In the genomic region with DNA sequence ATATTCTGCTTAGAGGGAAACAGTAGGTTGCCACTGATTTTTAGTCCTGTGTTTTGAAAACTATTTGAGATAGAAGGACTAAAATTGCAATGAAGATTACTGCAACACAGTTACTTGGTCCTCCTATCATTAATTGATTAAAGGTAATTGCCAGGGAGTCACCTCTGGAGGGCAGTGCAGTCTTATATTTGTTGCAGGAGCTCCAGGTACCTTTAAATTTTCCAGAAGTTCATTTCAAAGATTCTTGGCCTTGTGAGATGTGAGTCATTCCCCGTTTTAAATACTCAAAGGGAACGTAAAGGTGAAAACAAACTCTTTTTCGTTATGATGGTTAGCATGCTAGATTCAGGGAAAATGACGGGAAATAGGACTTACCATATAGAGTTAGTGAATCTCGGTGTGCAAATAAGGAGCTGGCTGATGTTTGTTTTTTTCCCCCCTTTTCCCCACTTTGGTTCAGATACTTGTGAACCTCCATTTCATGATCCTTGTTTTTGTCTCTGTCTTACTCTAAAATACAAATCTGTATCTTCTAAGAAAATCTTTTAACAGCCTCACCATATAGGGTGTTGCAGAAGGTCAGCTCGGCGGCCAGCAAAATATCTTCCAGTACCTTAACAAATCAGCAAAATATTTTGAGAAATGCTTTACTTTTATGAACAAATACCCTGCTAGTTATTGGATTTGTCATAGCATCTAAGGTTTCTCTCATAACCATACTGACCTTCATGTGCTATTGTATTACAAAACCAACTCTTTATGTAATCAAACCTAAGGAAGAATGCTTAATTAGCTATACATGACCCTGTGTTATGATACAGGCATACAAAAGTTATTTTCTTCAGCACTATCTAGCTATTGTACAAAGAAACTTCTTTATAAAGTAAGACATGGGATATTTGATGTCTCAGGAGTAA, we compare ENCODE assay signal across 1 cellular context.
TF ChIP-seq lines count a peak whose summit lies in the region.

No MANE protein-coding gene starts in this region.

TF ChIP-seq in K562, 482 proteins besides CTCF, POLR2A, EP300 and RAD21 (continued from another document):
- TF ChIP-seq, protein P1, sequence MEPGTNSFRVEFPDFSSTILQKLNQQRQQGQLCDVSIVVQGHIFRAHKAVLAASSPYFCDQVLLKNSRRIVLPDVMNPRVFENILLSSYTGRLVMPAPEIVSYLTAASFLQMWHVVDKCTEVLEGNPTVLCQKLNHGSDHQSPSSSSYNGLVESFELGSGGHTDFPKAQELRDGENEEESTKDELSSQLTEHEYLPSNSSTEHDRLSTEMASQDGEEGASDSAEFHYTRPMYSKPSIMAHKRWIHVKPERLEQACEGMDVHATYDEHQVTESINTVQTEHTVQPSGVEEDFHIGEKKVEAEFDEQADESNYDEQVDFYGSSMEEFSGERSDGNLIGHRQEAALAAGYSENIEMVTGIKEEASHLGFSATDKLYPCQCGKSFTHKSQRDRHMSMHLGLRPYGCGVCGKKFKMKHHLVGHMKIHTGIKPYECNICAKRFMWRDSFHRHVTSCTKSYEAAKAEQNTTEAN (CRISPR knock-in tag; IDR thresholded peaks at IDR 0.05), result no peak
- TF ChIP-seq, protein P2, sequence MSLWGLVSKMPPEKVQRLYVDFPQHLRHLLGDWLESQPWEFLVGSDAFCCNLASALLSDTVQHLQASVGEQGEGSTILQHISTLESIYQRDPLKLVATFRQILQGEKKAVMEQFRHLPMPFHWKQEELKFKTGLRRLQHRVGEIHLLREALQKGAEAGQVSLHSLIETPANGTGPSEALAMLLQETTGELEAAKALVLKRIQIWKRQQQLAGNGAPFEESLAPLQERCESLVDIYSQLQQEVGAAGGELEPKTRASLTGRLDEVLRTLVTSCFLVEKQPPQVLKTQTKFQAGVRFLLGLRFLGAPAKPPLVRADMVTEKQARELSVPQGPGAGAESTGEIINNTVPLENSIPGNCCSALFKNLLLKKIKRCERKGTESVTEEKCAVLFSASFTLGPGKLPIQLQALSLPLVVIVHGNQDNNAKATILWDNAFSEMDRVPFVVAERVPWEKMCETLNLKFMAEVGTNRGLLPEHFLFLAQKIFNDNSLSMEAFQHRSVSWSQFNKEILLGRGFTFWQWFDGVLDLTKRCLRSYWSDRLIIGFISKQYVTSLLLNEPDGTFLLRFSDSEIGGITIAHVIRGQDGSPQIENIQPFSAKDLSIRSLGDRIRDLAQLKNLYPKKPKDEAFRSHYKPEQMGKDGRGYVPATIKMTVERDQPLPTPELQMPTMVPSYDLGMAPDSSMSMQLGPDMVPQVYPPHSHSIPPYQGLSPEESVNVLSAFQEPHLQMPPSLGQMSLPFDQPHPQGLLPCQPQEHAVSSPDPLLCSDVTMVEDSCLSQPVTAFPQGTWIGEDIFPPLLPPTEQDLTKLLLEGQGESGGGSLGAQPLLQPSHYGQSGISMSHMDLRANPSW (CRISPR knock-in tag; IDR thresholded peaks at IDR 0.05), result no peak
- TF ChIP-seq, protein P3, sequence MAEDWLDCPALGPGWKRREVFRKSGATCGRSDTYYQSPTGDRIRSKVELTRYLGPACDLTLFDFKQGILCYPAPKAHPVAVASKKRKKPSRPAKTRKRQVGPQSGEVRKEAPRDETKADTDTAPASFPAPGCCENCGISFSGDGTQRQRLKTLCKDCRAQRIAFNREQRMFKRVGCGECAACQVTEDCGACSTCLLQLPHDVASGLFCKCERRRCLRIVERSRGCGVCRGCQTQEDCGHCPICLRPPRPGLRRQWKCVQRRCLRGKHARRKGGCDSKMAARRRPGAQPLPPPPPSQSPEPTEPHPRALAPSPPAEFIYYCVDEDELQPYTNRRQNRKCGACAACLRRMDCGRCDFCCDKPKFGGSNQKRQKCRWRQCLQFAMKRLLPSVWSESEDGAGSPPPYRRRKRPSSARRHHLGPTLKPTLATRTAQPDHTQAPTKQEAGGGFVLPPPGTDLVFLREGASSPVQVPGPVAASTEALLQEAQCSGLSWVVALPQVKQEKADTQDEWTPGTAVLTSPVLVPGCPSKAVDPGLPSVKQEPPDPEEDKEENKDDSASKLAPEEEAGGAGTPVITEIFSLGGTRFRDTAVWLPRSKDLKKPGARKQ (CRISPR knock-in tag; IDR thresholded peaks at IDR 0.05), result no peak
- no peak for TF ChIP-seq GTF2F1 (IDR thresholded peaks at IDR 0.05; ENCODE audit: low read depth, low read length)
TF ChIP-seq in K562: peak in this region for 0.
